11 cellular contexts compared by ENCODE assay signal in genomic region chr12:122726056-122726558, GRCh38. TPM values are rescaled to one million over a fixed set of nuclear protein-coding genes. Genes with fewer than 3 reads are reported as not detected.
DNase-seq lines count a peak whose midpoint lies in the region; ATAC-seq and TF ChIP-seq lines count a peak whose summit lies in the region.
"Had no signal": no experiment of that assay in that cellular context is flagged by ENCODE, and none has a peak within 500 bp of the region (broad histone marks: within the 10 kb centered on the region; RNA-seq: fewer than 3 reads in every experiment).

No MANE protein-coding gene starts in this region.

- DNase-seq in MV-4-11 (lab: John Stamatoyannopoulos, UW) (peak; percentile 58), amniotic epithelial cell (ENCODE audit: low read depth) (peak; percentile 44), pons (ENCODE audit: low spot score) (peak; percentile 45), gastrocnemius medialis (no peak), T-helper 9 cell (no peak)
- DNase-seq: NCI-H2029, occipital lobe had no signal

- ATAC-seq in GM21360 (IDR thresholded peaks at IDR 0.05; ENCODE audit: unreplicated experiment), result peak; percentile 50
- ATAC-seq in gastrocnemius medialis, result no peak
- no peak for ATAC-seq in GM19324 (IDR thresholded peaks at IDR 0.05; ENCODE audit: low FRiP score, unreplicated experiment)
- no peak for ATAC-seq in HG03439 (IDR thresholded peaks at IDR 0.05; ENCODE audit: unreplicated experiment)

- in situ Hi-C loops in gastrocnemius medialis (cut with MboI; ENCODE audit: low sequenced_read_pairs in 4 of 4), result no loop called here

- H3K36me3 ChIP-seq in gastrocnemius medialis, result no peaks in the 10 kb centered on the region
- H3K36me3 ChIP-seq: cardiac muscle cell had no signal

- H3K27me3 ChIP-seq in gastrocnemius medialis, result peaks cover 0 to 4% (median 0%) of the 10 kb centered on the region in 3 donors
- H3K27me3 ChIP-seq: cardiac muscle cell had no signal

- H3K27ac ChIP-seq in gastrocnemius medialis, result no peak overlapping the region
- H3K27ac ChIP-seq: cardiac muscle cell had no signal

- no peaks in the 10 kb centered on the region for H3K9me3 ChIP-seq in gastrocnemius medialis

- no peak overlapping the region for H3K4me3 ChIP-seq in gastrocnemius medialis
- H3K4me3 ChIP-seq: cardiac muscle cell had no signal

- intact Hi-C loops in gastrocnemius medialis (cut with DNase I; ENCODE audit: low total_unique reads), result no loop called here

- no peaks in the 10 kb centered on the region for H3K4me1 ChIP-seq in gastrocnemius medialis

- no peak for TF ChIP-seq POLR2A in gastrocnemius medialis (IDR thresholded peaks at IDR 0.05)

- no peak for TF ChIP-seq CTCF in gastrocnemius medialis (IDR thresholded peaks at IDR 0.05 in 4 of 5, conservative IDR thresholded peaks at IDR 0.05 in 1 of 5)

RNA-seq across cellular contexts. Expression of gene HCAR1, which starts 4.5 kb away (rescaled TPM):
- under 1 TPM in 1 of 4 donors, not detected in 3; 0.10 TPM for total RNA-seq in gastrocnemius medialis
- total RNA-seq: cardiac muscle cell had no signal

RNA-seq across cellular contexts. Expression of gene HCAR3, which starts 9.5 kb away (rescaled TPM):
- total RNA-seq in gastrocnemius medialis, result not detected
- total RNA-seq: cardiac muscle cell had no signal

RNA-seq across cellular contexts. Expression of gene HCAR2, which starts 22.9 kb away (rescaled TPM):
- under 1 TPM in 1 of 4 donors, not detected in 3; 0.18 TPM for total RNA-seq in gastrocnemius medialis
- total RNA-seq: cardiac muscle cell, occipital lobe had no signal

RNA-seq across cellular contexts. Expression of gene DENR, which starts 26.5 kb away (rescaled TPM):
- 10 to 100 TPM; 16.1 to 26.2 (median 23.5) TPM for total RNA-seq in gastrocnemius medialis

RNA-seq across cellular contexts. Expression of gene CCDC62, which starts 48.3 kb away (rescaled TPM):
- total RNA-seq in gastrocnemius medialis, result 1 to 10 TPM in 1 of 4 donors, under 1 TPM in 3; 0.52 to 1.5 (median 0.84) TPM

Comparison
In these comparisons a context has a peak if more than half of its experiments do, and no peak if none do; other contexts are left out.
1. DNase-seq: peak in MV-4-11 (single experiment), amniotic epithelial cell (single experiment) and pons (single experiment); none in gastrocnemius medialis (0 of 2) and T-helper 9 cell (single experiment).